Comparison of ENCODE assay signal across 29 cellular contexts in the genomic region with DNA sequence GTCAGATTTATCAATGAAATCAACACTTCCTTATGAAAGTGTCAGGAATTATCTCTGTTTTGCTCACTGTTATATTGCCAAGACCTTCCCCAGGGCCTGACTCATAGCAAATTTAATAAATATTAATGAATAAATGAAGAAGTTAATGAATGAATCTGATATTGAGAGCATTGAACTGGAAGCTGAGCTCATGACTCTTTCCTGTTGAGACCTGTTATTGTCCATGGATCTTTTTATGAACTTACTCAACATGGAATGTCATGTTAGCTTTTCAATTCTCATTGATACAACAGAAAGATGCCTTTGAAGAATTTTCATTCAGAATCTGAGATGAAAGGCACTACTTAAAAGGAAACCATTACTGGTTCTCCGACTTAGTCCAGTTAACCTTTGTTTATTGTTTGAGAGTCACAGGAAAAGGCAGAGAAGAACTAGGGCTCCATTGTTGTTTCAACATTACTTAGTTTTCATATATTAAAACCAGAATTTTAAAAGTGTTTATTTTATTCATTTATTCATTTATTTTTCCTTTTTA.
"Had no signal": no experiment of that assay in that cellular context is flagged by ENCODE, and none has a peak within 500 bp of the region (broad histone marks: within the 10 kb centered on the region; RNA-seq: fewer than 3 reads in every experiment).

No MANE protein-coding gene starts in this region.

- H3K79me2 ChIP-seq: parathyroid adenoma had no signal

- H3K4me3 Mint-ChIP-seq: effector memory CD8-positive, alpha-beta T cell; mesothelial cell of epicardium; naive B cell; natural killer cell treated with Interleukin-12 subunit alpha and Interleukin-12 subunit beta and Interleukin-15 and Interleukin-18, amount 100 ng/mL, for 72 hours; neural progenitor cell had no signal

- DNase-seq: dermis blood vessel endothelial cell; effector memory CD8-positive, alpha-beta T cell; foreskin fibroblast; kidney; mesenchymal stem cell; mucosa of descending colon; naive B cell; stimulated activated CD4-positive, alpha-beta T cell treated with anti-CD3 and anti-CD28 coated beads, Interleukin-12 subunit alpha, Interleukin-12 subunit beta, amount 100 ng/mL, for 4 hours; stimulated activated CD4-positive, alpha-beta T cell treated with anti-CD3 and anti-CD28 coated beads, Interleukin-1b, Interleukin-23, amount 100 ng/mL, for 48 hours; stimulated activated CD4-positive, alpha-beta T cell treated with anti-CD3 and anti-CD28 coated beads, Interleukin-4, amount 100 ng/mL, for 1 hour; stimulated activated CD8-positive, alpha-beta memory T cell treated with anti-CD3 and anti-CD28 coated beads, Interleukin-4, amount 100 ng/mL, for 48 hours; stimulated activated naive CD4-positive, alpha-beta T cell; stomach; thyroid gland; trophoblast cell had no signal

- H3K9me3 Mint-ChIP-seq: mesothelial cell of epicardium; natural killer cell treated with Interleukin-12 subunit alpha and Interleukin-12 subunit beta and Interleukin-15 and Interleukin-18, amount 100 ng/mL, for 72 hours; neural progenitor cell had no signal

- H3K4me3 ChIP-seq: coronary artery, lung, mucosa of descending colon, neural progenitor cell, prostate gland, right atrium auricular region, smooth muscle cell, stomach, thyroid gland, vagina had no signal

- H3K4me1 ChIP-seq: parathyroid adenoma, prostate gland, stomach, thyroid gland, vagina had no signal

- H3K27ac ChIP-seq: coronary artery, epithelial cell of prostate, neural progenitor cell, parathyroid adenoma, prostate gland, right atrium auricular region, stomach, thyroid gland, vagina had no signal

- H3K27ac Mint-ChIP-seq: effector memory CD8-positive, alpha-beta T cell; mesothelial cell of epicardium; naive B cell; natural killer cell treated with Interleukin-12 subunit alpha and Interleukin-12 subunit beta and Interleukin-15 and Interleukin-18, amount 100 ng/mL, for 72 hours had no signal

- H3K36me3 ChIP-seq: prostate gland, right atrium auricular region, stomach, thyroid gland, vagina had no signal

- H3K27me3 Mint-ChIP-seq: effector memory CD8-positive, alpha-beta T cell; natural killer cell treated with Interleukin-12 subunit alpha and Interleukin-12 subunit beta and Interleukin-15 and Interleukin-18, amount 100 ng/mL, for 72 hours had no signal

- H2AFZ ChIP-seq: neural progenitor cell, parathyroid adenoma had no signal

- H3K36me3 Mint-ChIP-seq: mesothelial cell of epicardium; naive B cell; natural killer cell treated with Interleukin-12 subunit alpha and Interleukin-12 subunit beta and Interleukin-15 and Interleukin-18, amount 100 ng/mL, for 72 hours had no signal

- H3K9ac ChIP-seq: neural progenitor cell, parathyroid adenoma had no signal

- H3K9me3 ChIP-seq: mucosa of descending colon, prostate gland, right atrium auricular region, stomach, thyroid gland, vagina had no signal

- ATAC-seq: effector memory CD8-positive, alpha-beta T cell; esophagus mucosa; left lobe of liver; mucosa of descending colon; natural killer cell treated with Interleukin-12 subunit alpha and Interleukin-12 subunit beta and Interleukin-15 and Interleukin-18, amount 100 ng/mL, for 72 hours; sciatic nerve had no signal

- H3K4me2 ChIP-seq: smooth muscle cell had no signal

- H3K27me3 ChIP-seq: neural progenitor cell, right atrium auricular region, stomach, thyroid gland, vagina had no signal

- H3K4me1 Mint-ChIP-seq: mesothelial cell of epicardium, naive B cell had no signal
